In genomic region chr1:117575586-117576225, GRCh38 we compare ENCODE assay signal across 22 cellular contexts.
"Had no signal": no experiment of that assay in that cellular context is flagged by ENCODE, and none has a peak within 500 bp of the region (broad histone marks: within the 10 kb centered on the region; RNA-seq: fewer than 3 reads in every experiment).

No MANE protein-coding gene starts in this region.

- DNase-seq: activated CD4-positive, alpha-beta memory T cell treated with anti-CD3 and anti-CD28 coated beads for 36 hours; activated CD4-positive, alpha-beta T cell treated with anti-CD3 and anti-CD28 coated beads for 4 hours; activated CD4-positive, CD25-positive, alpha-beta regulatory T cell; activated naive CD4-positive, alpha-beta T cell treated with anti-CD3 and anti-CD28 coated beads, Interleukin-2, amount 10 ng/mL, durations not matched to agents 7 days and 5 days; activated T-cell treated with anti-CD3 and anti-CD28 coated beads, Interleukin-2, amount 50 U/mL, for 4 hours; amygdala; cerebellar nuclear complex; cortex of kidney; left colon; lower lobe of right lung; mesendoderm; mucosa of descending colon; naive B cell; occipital lobe; small intestine; stimulated activated CD4-positive, alpha-beta T cell treated with anti-CD3 and anti-CD28 coated beads, Interleukin-2, amount 100 ng/mL, for 48 hours; stimulated activated CD8-positive, alpha-beta memory T cell treated with anti-CD3 and anti-CD28 coated beads, Interleukin-4, amount 100 ng/mL, for 48 hours; stimulated activated naive CD4-positive, alpha-beta T cell; T1000 had no signal

- H3K27ac Mint-ChIP-seq: activated CD4-positive, alpha-beta memory T cell treated with anti-CD3 and anti-CD28 coated beads for 36 hours; activated naive CD4-positive, alpha-beta T cell treated with anti-CD3 and anti-CD28 coated beads, Interleukin-2, amount 10 ng/mL, durations not matched to agents 7 days and 5 days had no signal

- H3K4me3 ChIP-seq: heart left ventricle, lower lobe of right lung, mucosa of descending colon had no signal

- H3K9me3 Mint-ChIP-seq: activated CD4-positive, alpha-beta memory T cell treated with anti-CD3 and anti-CD28 coated beads for 36 hours; activated naive CD4-positive, alpha-beta T cell treated with anti-CD3 and anti-CD28 coated beads, Interleukin-2, amount 10 ng/mL, durations not matched to agents 7 days and 5 days; activated T-cell treated with anti-CD3 and anti-CD28 coated beads, Interleukin-2, amount 50 U/mL, for 4 hours; naive B cell had no signal

- H3K27me3 ChIP-seq: heart left ventricle had no signal

- H3K36me3 ChIP-seq: heart left ventricle, lower lobe of right lung had no signal

- H3K4me1 ChIP-seq: heart left ventricle had no signal

- H3K36me3 Mint-ChIP-seq: activated CD4-positive, alpha-beta memory T cell treated with anti-CD3 and anti-CD28 coated beads for 36 hours; activated naive CD4-positive, alpha-beta T cell treated with anti-CD3 and anti-CD28 coated beads, Interleukin-2, amount 10 ng/mL, durations not matched to agents 7 days and 5 days; naive B cell had no signal

- H3K27me3 Mint-ChIP-seq: activated CD4-positive, alpha-beta memory T cell treated with anti-CD3 and anti-CD28 coated beads for 36 hours; naive B cell had no signal

- H3K4me3 Mint-ChIP-seq: activated CD4-positive, alpha-beta memory T cell treated with anti-CD3 and anti-CD28 coated beads for 36 hours; activated naive CD4-positive, alpha-beta T cell treated with anti-CD3 and anti-CD28 coated beads, Interleukin-2, amount 10 ng/mL, durations not matched to agents 7 days and 5 days; activated T-cell treated with anti-CD3 and anti-CD28 coated beads, Interleukin-2, amount 50 U/mL, for 4 hours; naive B cell had no signal

- H3K9me3 ChIP-seq: heart left ventricle, lower lobe of right lung, mucosa of descending colon had no signal

- ATAC-seq: activated T-cell treated with anti-CD3 and anti-CD28 coated beads, Interleukin-2, amount 50 U/mL, for 4 hours; heart left ventricle; left colon; lower lobe of right lung; mucosa of descending colon; sciatic nerve had no signal

- H3K27ac ChIP-seq: epithelial cell of prostate, heart left ventricle, lower lobe of right lung had no signal
